ENCODE assay signal across 1 cellular context in genomic region chr20:63958964-63959698, GRCh38.
TF ChIP-seq lines count a peak whose summit lies in the region.

No MANE protein-coding gene starts in this region.

TF ChIP-seq in WTC11, 78 proteins besides CTCF, POLR2A, EP300 and RAD21:
- TF ChIP-seq ERG (CRISPR knock-in tag; IDR thresholded peaks at IDR 0.05) (no peak), ZNF423 (CRISPR knock-in tag; IDR thresholded peaks at IDR 0.05) (peak; percentile 47)
